In the genomic region with DNA sequence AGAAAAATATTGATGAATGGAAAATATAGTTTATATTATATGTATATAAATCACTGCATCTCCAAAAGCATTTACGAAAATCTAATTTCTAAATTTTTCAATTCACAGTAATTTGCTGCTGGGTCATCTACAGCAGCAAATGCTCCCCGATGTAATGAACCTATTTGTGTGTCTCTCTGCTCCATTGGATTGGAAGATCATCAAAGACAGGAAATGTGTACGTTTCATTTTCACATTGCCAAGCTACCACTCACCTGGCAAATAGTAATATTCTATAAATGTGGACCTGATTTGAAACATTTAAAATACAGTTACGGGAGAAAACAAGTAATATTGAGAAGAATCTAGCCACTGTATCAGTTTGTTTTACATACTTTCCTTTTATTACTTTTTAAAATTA, we compare ENCODE assay signal across 25 cellular contexts.
"Had no signal": no experiment of that assay in that cellular context is flagged by ENCODE, and none has a peak within 500 bp of the region (broad histone marks: within the 10 kb centered on the region; RNA-seq: fewer than 3 reads in every experiment).

No MANE protein-coding gene starts in this region.

- H3K27ac ChIP-seq: coronary artery, dorsolateral prefrontal cortex, epithelial cell of prostate, esophagus squamous epithelium, gastrocnemius medialis, heart right ventricle, left lung, lower lobe of right lung had no signal

- H3K36me3 ChIP-seq: esophagus squamous epithelium, gastrocnemius medialis, heart right ventricle, left lung, lower lobe of right lung had no signal

- H3K27ac Mint-ChIP-seq: effector memory CD8-positive, alpha-beta T cell; endodermal cell; mesothelial cell of epicardium; naive B cell had no signal

- H3K4me1 ChIP-seq: gastrocnemius medialis, heart right ventricle, left lung, lower lobe of right lung had no signal

- H3K4me1 Mint-ChIP-seq: naive B cell had no signal

- H3K4me3 ChIP-seq: coronary artery, dorsolateral prefrontal cortex, esophagus squamous epithelium, gastrocnemius medialis, heart right ventricle, left lung, lower lobe of right lung, mucosa of descending colon had no signal

- H3K9me3 Mint-ChIP-seq: endodermal cell had no signal

- ATAC-seq: effector memory CD8-positive, alpha-beta T cell; esophagus mucosa; gastrocnemius medialis; heart right ventricle; left cardiac atrium; left lung; left ventricle myocardium superior; lower lobe of right lung; mucosa of descending colon had no signal

- DNase-seq: dermis blood vessel endothelial cell; dorsolateral prefrontal cortex; effector CD8-positive, alpha-beta T cell; effector memory CD8-positive, alpha-beta T cell; endodermal cell; erythroblast; esophagus squamous epithelium; foreskin fibroblast; foreskin melanocyte; gastrocnemius medialis; glutamatergic neuron; head of caudate nucleus; heart right ventricle; hippocampal formation; left cardiac atrium; left lung; left ventricle myocardium superior; lower lobe of right lung; mesenchymal stem cell; mucosa of descending colon; naive B cell had no signal

- H3K36me3 Mint-ChIP-seq: mesothelial cell of epicardium, naive B cell had no signal

- H3K27me3 ChIP-seq: esophagus squamous epithelium, gastrocnemius medialis, heart right ventricle, left lung had no signal

- H3K4me3 Mint-ChIP-seq: effector memory CD8-positive, alpha-beta T cell; endodermal cell; mesothelial cell of epicardium; naive B cell had no signal

- H3K9me3 ChIP-seq: esophagus squamous epithelium, gastrocnemius medialis, heart right ventricle, left lung, lower lobe of right lung, mucosa of descending colon had no signal
